ENCODE assay signal across 8 cellular contexts in genomic region chr3:142180761-142181362, GRCh38. TPM values are rescaled to one million over a fixed set of nuclear protein-coding genes. Genes with fewer than 3 reads are reported as not detected.
A peak's percentile ranks its signal among the peaks of the same experiment; 100 is the strongest.
DNase-seq lines count a peak whose midpoint lies in the region; ATAC-seq, FAIRE-seq and TF ChIP-seq lines count a peak whose summit lies in the region.

No MANE protein-coding gene starts in this region.

- ATAC-seq in GM12878 (peak; percentile 75), left colon (peak; percentile 59), HG03460 (IDR thresholded peaks at IDR 0.05; ENCODE audit: unreplicated experiment) (no peak)

- RAD21 ChIA-PET in GM12878 (lab: Charles Lee; ENCODE audit: unreplicated experiment), result interaction anchor here (2.0 kb wide), 1 partner anchor 99 kb away, joined by 5 read pairs; no protein-coding TSS in a partner anchor

- no peaks in the 10 kb centered on the region for H3K9me3 ChIP-seq in GM12878 (replicated peaks; ENCODE audit: control insufficient read depth, insufficient read depth, low read length)
- H3K9me3 ChIP-seq in tibial nerve, result no peaks in the 10 kb centered on the region

- WGBS in GM12878 (ENCODE audit: insufficient coverage, insufficient replicate concordance, low lambda C conversion rate, missing lambda C conversion rate), result 97% methylated on average over 6 of the region's 6 CpGs
- 84 to 89% methylated on average over 6 of the region's 6 CpGs for WGBS in tibial nerve, 2 donors

- TF ChIP-seq RAD21 in GM12878 (IDR thresholded peaks at IDR 0.05; ENCODE audit: insufficient read depth, low read depth, low read length), result peak; percentile 46

- H3K4me2 ChIP-seq in GM12878 (ENCODE audit: control insufficient read depth, insufficient read depth), result no peak overlapping the region

- BruUV-seq in GM12878 (replicated peaks; lab: Mats Ljungman, UMichigan), result no TSS peak

- TF ChIP-seq POLR2A in GM12878 (IDR thresholded peaks at IDR 0.05; ENCODE audit: low read depth, low read length), result no peak
- no peak for TF ChIP-seq POLR2A in tibial nerve (IDR thresholded peaks at IDR 0.05)

- peak; percentile 25 for FAIRE-seq in G401.6 (lab: Jason Lieb, UNC)
- peak; percentile 79 for FAIRE-seq in GM12878 (lab: Jason Lieb, UNC)

- H3K36me3 ChIP-seq in GM12878 (ENCODE audit: control insufficient read depth in 2 of 2, insufficient read depth in 2 of 2, low read length in 1 of 2), result peaks cover 0 to 2% of the 10 kb centered on the region in 2 experiments; a peak in 2 of 4 replicates
- peaks cover 0 to 52% (median 0%) of the 10 kb centered on the region in 3 donors for H3K36me3 ChIP-seq in tibial nerve

- intact Hi-C loops in GM12878 (cut with micrococcal nuclease; ENCODE audit: unreplicated experiment), result loop anchor here (2.0 kb wide), 1 partner anchor 100 kb away; no protein-coding TSS in a partner anchor
- intact Hi-C loops in left colon (cut with DNase I, micrococcal nuclease), result loop anchor here in 1 of 2 donors (10.0 kb wide), 1 partner anchor 104 kb away; no protein-coding TSS in a partner anchor

- no peaks in the 10 kb centered on the region for H3K4me1 ChIP-seq in GM12878 (ENCODE audit: control insufficient read depth, insufficient read depth, low read length)
- H3K4me1 ChIP-seq in tibial nerve, result no peaks in the 10 kb centered on the region

- SMC1A ChIA-PET in GM12878 (lab: Charles Lee; ENCODE audit: uncharacterized antibody, unreplicated experiment), result interaction anchor here (1.2 to 2.6 kb wide), 4 partner anchors 8 to 101 kb away, joined by 3 to 18 read pairs (median 4); no protein-coding TSS in a partner anchor

- H2AFZ ChIP-seq in GM12878 (ENCODE audit: control insufficient read depth, low read depth, low read length), result no peak overlapping the region

- in situ Hi-C loops in GM12878 (cut with MboI), result no loop called here

- TF ChIP-seq CTCF in AG04449 (IDR thresholded peaks at IDR 0.05; ENCODE audit: insufficient read depth, low read length, missing control alignments) (peak; percentile 56), GM12878 (IDR thresholded peaks at IDR 0.05 in 2 of 3, conservative IDR thresholded peaks at IDR 0.05 in 1 of 3; ENCODE audit: control insufficient read depth in 2 of 3, extremely low read depth in 1 of 3, insufficient read depth in 1 of 3, low read depth in 3 of 3, low read length in 3 of 3) (peak; percentile 40 to 60 (median 57)), tibial nerve (IDR thresholded peaks at IDR 0.05) (peak; percentile 23 to 47 (median 44))

- no peak overlapping the region for H3K9ac ChIP-seq in GM12878 (ENCODE audit: control insufficient read depth, insufficient read depth, low read length)

- no peak overlapping the region for H3K27ac ChIP-seq in GM12878 (ENCODE audit: control insufficient read depth, insufficient read depth)
- H3K27ac ChIP-seq in tibial nerve, result no peak overlapping the region

- CTCF ChIA-PET in AG04449 (lab: Yijun Ruan, JAX), result interaction anchor here (0.7 to 5.5 kb wide), 10 partner anchors 9 to 99 kb away, joined by 3 to 98 read pairs (median 4); no protein-coding TSS in a partner anchor
- CTCF ChIA-PET in GM12878 (lab: Yijun Ruan, JAX), result interaction anchor here (0.5 to 2.7 kb wide), 12 partner anchors 10 to 601 kb away, joined by 3 to 17 read pairs (median 3); no protein-coding TSS in a partner anchor

- POLR2A ChIA-PET in AG04449 (lab: Yijun Ruan, JAX), result interaction anchor here (0.6 kb wide), 1 partner anchor 37 kb away, joined by 6 read pairs; no protein-coding TSS in a partner anchor
- POLR2A ChIA-PET in GM12878 (lab: Charles Lee), result interaction anchor here (1.4 kb wide), 1 partner anchor 8 kb away, joined by 4 read pairs; no protein-coding TSS in a partner anchor

- H3K4me3 ChIP-seq in AG04449 (ENCODE audit: low read depth, low read length), result no peak overlapping the region
- H3K4me3 ChIP-seq in GM12878, result no peak overlapping the region
- no peak overlapping the region for H3K4me3 ChIP-seq in tibial nerve

- H4K20me1 ChIP-seq in GM12878 (ENCODE audit: control insufficient read depth, insufficient read depth), result no peaks in the 10 kb centered on the region

- no peaks in the 10 kb centered on the region for H3K79me2 ChIP-seq in GM12878 (ENCODE audit: control insufficient read depth, insufficient read depth, low read length)

- DNase-seq in AG04449 (ENCODE audit: low read depth, low spot score) (no peak), NCI-H82 (lab: John Stamatoyannopoulos, UW) (peak; percentile 81), GM12878 (ENCODE audit: low read depth, low spot score) (no peak), left colon (peak in 1 of 2 donors; percentile 24), tibial nerve (ENCODE audit: low spot score in 2 of 2) (peak in 1 of 2 donors; percentile 33), NCI-H2029 (lab: John Stamatoyannopoulos, UW) (no peak)

- no peaks in the 10 kb centered on the region for H3K27me3 ChIP-seq in GM12878 (replicated peaks in 1 of 2; ENCODE audit: control insufficient read depth in 2 of 2, insufficient read depth in 2 of 2, low read length in 1 of 2)
- H3K27me3 ChIP-seq in tibial nerve, result no peaks in the 10 kb centered on the region

- no peak for TF ChIP-seq EP300 in GM12878 (IDR thresholded peaks at IDR 0.05; ENCODE audit: borderline replicate concordance in 1 of 2, control insufficient read depth in 1 of 2, low read depth in 2 of 2, low read length in 2 of 2)
- TF ChIP-seq EP300 in tibial nerve (IDR thresholded peaks at IDR 0.05), result no peak

TF ChIP-seq in GM12878, 131 proteins besides CTCF, POLR2A, EP300 and RAD21 (continues in another document):
- no peak for TF ChIP-seq STAT3 (IDR thresholded peaks at IDR 0.05; ENCODE audit: low read depth, low read length)
- TF ChIP-seq ELK1 (IDR thresholded peaks at IDR 0.05; ENCODE audit: low read depth, low read length), result no peak
- TF ChIP-seq ETV6 (conservative IDR thresholded peaks at IDR 0.05 in 1 of 2, IDR thresholded peaks at IDR 0.05 in 1 of 2; ENCODE audit: borderline replicate concordance in 1 of 2, low read depth in 1 of 2), result no peak
- no peak for TF ChIP-seq IRF4 (IDR thresholded peaks at IDR 0.05; ENCODE audit: low read depth, low read length)
- no peak for TF ChIP-seq JUND (IDR thresholded peaks at IDR 0.05; ENCODE audit: low read depth, low read length)
- TF ChIP-seq CHD4 (IDR thresholded peaks at IDR 0.05), result no peak

RNA-seq across cellular contexts. Expression of gene TFDP2, which starts 31.5 kb away (rescaled TPM):
- 150 and 300 TPM in 2 replicates for total RNA-seq in GM12878 (2013; cell fraction: nucleolus; rRNA removed)
- 51.3 and 52.5 TPM in 2 replicates for total RNA-seq in GM12878 (2014; rRNA removed)
- 42.4 and 50.0 TPM in 2 replicates for total RNA-seq in GM12878 (2014; rRNA removed; fragmentation: Illumina TruSeq; extraction: Trizol)
- total RNA-seq in GM12878 (2021), result 48.3 and 52.1 TPM in 2 replicates
- polyA plus RNA-seq in GM12878 (2011; ENCODE audit: low read depth), result 29.3 TPM
- 100 and 139 TPM in 2 replicates for polyA plus RNA-seq in GM12878 (2011; rRNA removed)
- polyA plus RNA-seq in GM12878 (2011; cell fraction: cytosol; rRNA removed), result 29.3 and 38.1 TPM in 2 replicates
- 43.8 and 44.8 TPM in 2 replicates for polyA plus RNA-seq in GM12878 (2011; cell fraction: nucleus; rRNA removed)
- 15.4 and 23.4 TPM in 2 replicates for polyA plus RNA-seq in GM12878 (2012)
- polyA plus RNA-seq in GM12878 (2014; fragmentation: Illumina TruSeq; extraction: Trizol), result 48.2 and 69.9 TPM in 2 replicates
- 10 to 100 TPM; 46.9 to 51.2 TPM for polyA plus RNA-seq in GM12878 (2014; fragmentation: Nextera tagmentation; extraction: Ambion mirVana)
- polyA plus RNA-seq in GM12878 (2014; rRNA removed), result 26.4 and 28.3 TPM in 2 replicates
- polyA plus RNA-seq in GM12878 (2016; fragmentation: Nextera tagmentation; extraction: Ambion mirVana), result 10 to 100 TPM; 68.4 to 71.1 TPM
- polyA minus RNA-seq in GM12878 (2011; rRNA and poly(A)+ RNA removed), result 26.8 and 42.9 TPM in 2 replicates
- polyA minus RNA-seq in GM12878 (2011; cell fraction: cytosol; rRNA and poly(A)+ RNA removed), result 10.4 and 12.6 TPM in 2 replicates
- 18.3 and 22.2 TPM in 2 replicates for polyA minus RNA-seq in GM12878 (2011; cell fraction: nucleus; rRNA and poly(A)+ RNA removed)
- 10 to 100 TPM; 33.7 to 46.2 TPM for total RNA-seq in left colon
- 10 to 100 TPM; 30.0 to 95.7 (median 70.6) TPM for total RNA-seq in tibial nerve

RNA-seq across cellular contexts. Expression of gene GK5, which starts 44.5 kb away (rescaled TPM):
- 47.4 and 50.3 TPM in 2 replicates for total RNA-seq in GM12878 (2013; cell fraction: nucleolus; rRNA removed)
- 9.6 and 10.4 TPM in 2 replicates for total RNA-seq in GM12878 (2014; rRNA removed)
- total RNA-seq in GM12878 (2014; rRNA removed; fragmentation: Illumina TruSeq; extraction: Trizol), result 11.9 and 13.1 TPM in 2 replicates
- 10.2 and 10.3 TPM in 2 replicates for total RNA-seq in GM12878 (2021)
- 4.9 TPM for polyA plus RNA-seq in GM12878 (2011; ENCODE audit: low read depth)
- polyA plus RNA-seq in GM12878 (2011; rRNA removed), result 10.9 and 17.4 TPM in 2 replicates
- 2.8 and 2.9 TPM in 2 replicates for polyA plus RNA-seq in GM12878 (2011; cell fraction: cytosol; rRNA removed)
- 10.0 and 12.7 TPM in 2 replicates for polyA plus RNA-seq in GM12878 (2011; cell fraction: nucleus; rRNA removed)
- 6.3 and 6.8 TPM in 2 replicates for polyA plus RNA-seq in GM12878 (2012)
- 12.5 and 13.4 TPM in 2 replicates for polyA plus RNA-seq in GM12878 (2014; fragmentation: Illumina TruSeq; extraction: Trizol)
- polyA plus RNA-seq in GM12878 (2014; fragmentation: Nextera tagmentation; extraction: Ambion mirVana), result 1 to 10 TPM; 2.1 to 2.4 TPM
- 8.2 and 9.6 TPM in 2 replicates for polyA plus RNA-seq in GM12878 (2014; rRNA removed)
- polyA plus RNA-seq in GM12878 (2016; fragmentation: Nextera tagmentation; extraction: Ambion mirVana), result 1 to 10 TPM; 8.1 to 8.9 TPM
- polyA minus RNA-seq in GM12878 (2011; rRNA and poly(A)+ RNA removed), result 2.6 and 4.0 TPM in 2 replicates
- 4.3 and 6.5 TPM in 2 replicates for polyA minus RNA-seq in GM12878 (2011; cell fraction: cytosol; rRNA and poly(A)+ RNA removed)
- 6.9 and 7.9 TPM in 2 replicates for polyA minus RNA-seq in GM12878 (2011; cell fraction: nucleus; rRNA and poly(A)+ RNA removed)
- total RNA-seq in left colon, result 10 to 100 TPM; 40.1 to 59.5 TPM
- total RNA-seq in tibial nerve, result 10 to 100 TPM; 27.8 to 42.0 (median 32.1) TPM
